ENCODE assay signal across 9 cellular contexts in the genomic region with DNA sequence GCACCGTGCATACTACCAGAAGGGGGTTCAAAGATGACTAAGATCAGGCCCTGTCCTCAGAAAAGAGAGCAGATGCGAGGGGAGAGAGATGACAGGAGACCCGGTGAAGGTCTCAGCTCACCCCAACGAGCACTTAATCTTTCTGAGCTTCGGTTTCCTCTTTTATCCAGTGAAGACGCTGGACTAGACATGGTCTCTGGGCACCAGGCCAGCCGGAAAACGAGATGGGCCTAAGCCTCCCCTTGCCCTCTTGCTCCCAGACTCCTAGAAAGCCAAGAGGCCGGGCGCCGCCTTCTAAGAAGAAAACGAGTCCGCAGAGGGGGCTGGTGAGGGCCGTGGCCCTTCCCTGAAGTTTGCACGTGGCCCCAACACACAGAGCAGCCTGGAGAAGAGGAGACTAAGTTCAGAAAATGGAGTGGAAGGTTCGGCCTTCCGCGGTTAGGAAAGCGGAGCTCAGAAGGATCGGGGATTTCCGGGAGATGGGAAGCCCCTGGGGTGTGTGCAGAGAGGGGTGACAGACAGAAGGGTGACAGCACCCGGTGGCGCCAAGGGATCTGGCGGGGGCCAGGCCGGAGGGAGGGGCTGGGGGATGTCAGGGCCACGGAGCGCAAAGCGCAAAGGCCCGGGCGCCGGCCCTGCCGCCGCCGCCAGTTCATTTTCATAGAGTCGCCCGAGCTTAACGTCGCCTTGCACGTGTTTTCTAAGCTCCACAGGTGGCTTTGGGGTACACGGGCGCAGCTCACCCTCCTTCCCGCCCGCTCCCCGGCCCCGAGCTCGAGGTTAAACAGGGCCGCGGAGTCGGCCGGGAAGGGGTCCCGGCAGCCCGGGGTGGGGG. TPM values are rescaled to one million over a fixed set of nuclear protein-coding genes. Genes with fewer than 3 reads are reported as not detected.
DNase-seq lines count a peak whose midpoint lies in the region; ATAC-seq, FAIRE-seq and TF ChIP-seq lines count a peak whose summit lies in the region.
"Had no signal": no experiment of that assay in that cellular context is flagged by ENCODE, and none has a peak within 500 bp of the region (broad histone marks: within the 10 kb centered on the region; RNA-seq: fewer than 3 reads in every experiment).

No MANE protein-coding gene starts in this region.

- 15% methylated on average over 47 of the region's 52 CpGs for WGBS in suprapubic skin

- no peak for TF ChIP-seq CTCF in suprapubic skin (IDR thresholded peaks at IDR 0.05)

- TF ChIP-seq POLR2A in suprapubic skin (IDR thresholded peaks at IDR 0.05) (no peak), H54 (IDR thresholded peaks at IDR 0.05; ENCODE audit: low read depth, low read length) (no peak)

- H3K27me3 ChIP-seq in suprapubic skin (peaks cover 57% of the 10 kb centered on the region), SJCRH30 (no peaks in the 10 kb centered on the region)

- intact Hi-C loops in left colon (cut with DNase I, micrococcal nuclease): no loop called here

- no peaks in the 10 kb centered on the region for H3K36me3 ChIP-seq in suprapubic skin
- H3K36me3 ChIP-seq in SJCRH30: no peaks in the 10 kb centered on the region

- ATAC-seq in HG03442 (IDR thresholded peaks at IDR 0.05; ENCODE audit: unreplicated experiment) (peak; percentile 26), left colon (peak; percentile 20)

- peaks cover 55% of the 10 kb centered on the region for H3K4me1 ChIP-seq in suprapubic skin
- H3K4me1 ChIP-seq in SJCRH30: no peaks in the 10 kb centered on the region

- no peak for FAIRE-seq in H54 (lab: Jason Lieb, UNC)

- DNase-seq in SIG-M5 treated with dmso at 0.1 percent for 504 hours (lab: John Stamatoyannopoulos, UW; ENCODE audit: unreplicated experiment) (peak; percentile 16), SIG-M5 (lab: John Stamatoyannopoulos, UW) (no peak), activated gamma-delta T cell (lab: John Stamatoyannopoulos, UW) (peak; percentile 42), left colon (peak; percentile 51 to 77), suprapubic skin (ENCODE audit: low spot score in 2 of 2) (peak in 1 of 2 donors; percentile 74), SJCRH30 (no peak), H54 (ENCODE audit: insufficient read length, low spot score) (no peak)

- TF ChIP-seq EP300 in suprapubic skin (IDR thresholded peaks at IDR 0.05): no peak

- H3K27ac ChIP-seq in suprapubic skin (peak overlapping the region; percentile 78), SJCRH30 (no peak overlapping the region)

- H3K4me3 ChIP-seq in suprapubic skin (peak overlapping the region; percentile 69), SJCRH30 (no peak overlapping the region)

- no peaks in the 10 kb centered on the region for H3K9me3 ChIP-seq in suprapubic skin
- no peaks in the 10 kb centered on the region for H3K9me3 ChIP-seq in SJCRH30 (replicated peaks)

RNA-seq across cellular contexts. Expression of a gene that starts 42.1 kb away (rescaled TPM):
- total RNA-seq in left colon: not detected
- total RNA-seq in suprapubic skin: not detected
- total RNA-seq in SJCRH30 (2014; rRNA removed; shearing (Covaris generic)): not detected in 2 replicates
- total RNA-seq: lower leg skin had no signal

RNA-seq across cellular contexts. Expression of a gene that starts 48.4 kb away (rescaled TPM):
- total RNA-seq in left colon (100 to 1,000 TPM; 310 to 373 TPM), suprapubic skin (100 to 1,000 TPM in 2 of 4 donors, 10 to 100 TPM in 2; 78.0 to 208 (median 106) TPM)
- total RNA-seq in SJCRH30 (2014; rRNA removed; shearing (Covaris generic)): 5.6 and 7.0 TPM in 2 replicates

RNA-seq across cellular contexts. Expression of a gene that starts 51.3 kb away (rescaled TPM):
- total RNA-seq in left colon (under 1 TPM in 1 of 2 donors, not detected in 1; 0.47 TPM), suprapubic skin (1 to 10 TPM; 1.2 to 7.2 (median 2.9) TPM)
- not detected in 2 replicates for total RNA-seq in SJCRH30 (2014; rRNA removed; shearing (Covaris generic))

Comparison
In these comparisons a context has a peak if more than half of its experiments do, and no peak if none do; other contexts are left out.
1. DNase-seq: peak in SIG-M5 treated with dmso at 0.1 percent for 504 hours (single experiment), activated gamma-delta T cell (single experiment) and left colon (2 of 2); none in SIG-M5 (single experiment), SJCRH30 (0 of 2) and H54 (single experiment).